In genomic region chr14:51219473-51220448, GRCh38 we compare ENCODE assay signal across 9 cellular contexts. TPM values are rescaled to one million over a fixed set of nuclear protein-coding genes. Genes with fewer than 3 reads are reported as not detected.
DNase-seq lines count a peak whose midpoint lies in the region; ATAC-seq and TF ChIP-seq lines count a peak whose summit lies in the region.
"Had no signal": no experiment of that assay in that cellular context is flagged by ENCODE, and none has a peak within 500 bp of the region (broad histone marks: within the 10 kb centered on the region; RNA-seq: fewer than 3 reads in every experiment).

No MANE protein-coding gene starts in this region.

- no peak overlapping the region for H3K4me3 Mint-ChIP-seq in activated T-cell treated with anti-CD3 and anti-CD28 coated beads, Interleukin-2, amount 50 U/mL, for 4 hours
- H3K4me3 Mint-ChIP-seq: central memory CD8-positive, alpha-beta T cell had no signal

- no peaks in the 10 kb centered on the region for H3K27me3 ChIP-seq in left ventricle myocardium inferior (ENCODE audit: low read depth)

- peak; percentile 66 for TF ChIP-seq CTCF in left ventricle myocardium inferior (IDR thresholded peaks at IDR 0.05; ENCODE audit: borderline replicate concordance)
- peak; percentile 74 for TF ChIP-seq CTCF in epithelial cell of proximal tubule (conservative IDR thresholded peaks at IDR 0.05; ENCODE audit: low read depth, low read length)
- peak; percentile 73 for TF ChIP-seq CTCF in retinal pigment epithelial cell (conservative IDR thresholded peaks at IDR 0.05; ENCODE audit: low read depth, low read length)

- no peaks in the 10 kb centered on the region for H3K36me3 Mint-ChIP-seq in activated T-cell treated with anti-CD3 and anti-CD28 coated beads, Interleukin-2, amount 50 U/mL, for 4 hours (ENCODE audit: insufficient read depth)

- no peak for ATAC-seq in GM21381 (IDR thresholded peaks at IDR 0.05; ENCODE audit: unreplicated experiment)
- no peak for ATAC-seq in activated T-cell treated with anti-CD3 and anti-CD28 coated beads, Interleukin-2, amount 50 U/mL, for 4 hours

- no peaks in the 10 kb centered on the region for H3K4me1 ChIP-seq in left ventricle myocardium inferior

- H3K27ac ChIP-seq in left ventricle myocardium inferior (replicated peaks), result no peak overlapping the region

- peaks cover 2% of the 10 kb centered on the region for H3K9me3 ChIP-seq in left ventricle myocardium inferior (replicated peaks)

- H3K4me3 ChIP-seq in left ventricle myocardium inferior (no peak overlapping the region), epithelial cell of proximal tubule (ENCODE audit: low read depth, low read length) (no peak overlapping the region), retinal pigment epithelial cell (ENCODE audit: low read length) (no peak overlapping the region)

- H3K4me1 Mint-ChIP-seq in activated T-cell treated with anti-CD3 and anti-CD28 coated beads, Interleukin-2, amount 50 U/mL, for 4 hours (ENCODE audit: low read depth), result no peaks in the 10 kb centered on the region
- H3K4me1 Mint-ChIP-seq: central memory CD8-positive, alpha-beta T cell had no signal

- intact Hi-C loops in left ventricle myocardium inferior (cut with micrococcal nuclease), result no loop called here
- intact Hi-C loops in cardiac septum (cut with DNase I), result loop anchor here (5.0 kb wide), 1 partner anchor 267 kb away; no protein-coding TSS in a partner anchor

- peaks cover 6% of the 10 kb centered on the region for H3K27me3 Mint-ChIP-seq in activated T-cell treated with anti-CD3 and anti-CD28 coated beads, Interleukin-2, amount 50 U/mL, for 4 hours (ENCODE audit: low read depth)

- DNase-seq in left ventricle myocardium inferior (no peak), cardiac septum (ENCODE audit: low spot score) (no peak), NCI-H774 (lab: John Stamatoyannopoulos, UW) (peak; percentile 26), epithelial cell of proximal tubule (ENCODE audit: low read depth) (no peak), retinal pigment epithelial cell (ENCODE audit: low read depth) (no peak), NK-92 (lab: John Stamatoyannopoulos, UW; ENCODE audit: unreplicated experiment) (no peak)
- DNase-seq in activated T-cell treated with anti-CD3 and anti-CD28 coated beads, Interleukin-2, amount 50 U/mL, for 4 hours, result no peak

- H3K9me3 Mint-ChIP-seq in activated T-cell treated with anti-CD3 and anti-CD28 coated beads, Interleukin-2, amount 50 U/mL, for 4 hours, result no peaks in the 10 kb centered on the region
- H3K9me3 Mint-ChIP-seq: central memory CD8-positive, alpha-beta T cell had no signal

- H3K36me3 ChIP-seq in left ventricle myocardium inferior, result no peaks in the 10 kb centered on the region

RNA-seq across cellular contexts. Expression of gene TMX1, which starts 20.3 kb away (rescaled TPM):
- total RNA-seq in left ventricle myocardium inferior, result 8.6 TPM
- total RNA-seq in cardiac septum, result 8.7 TPM
- total RNA-seq in epithelial cell of proximal tubule, result 31.4 and 60.7 TPM in 2 replicates
- total RNA-seq in activated T-cell treated with anti-CD3 and anti-CD28 coated beads, Interleukin-2, amount 50 U/mL, for 4 hours, result 10 to 100 TPM; 50.7 to 60.5 (median 60.2) TPM
